ENCODE assay signal across 33 cellular contexts in genomic region chr14:22291406-22291805, GRCh38.
DNase-seq lines count a peak whose midpoint lies in the region; ATAC-seq and TF ChIP-seq lines count a peak whose summit lies in the region.
"Had no signal": no experiment of that assay in that cellular context is flagged by ENCODE, and none has a peak within 500 bp of the region (broad histone marks: within the 10 kb centered on the region; RNA-seq: fewer than 3 reads in every experiment).

No MANE protein-coding gene starts in this region.

- intact Hi-C loops in sigmoid colon (cut with DNase I): no loop called here
- intact Hi-C loops in activated CD8-positive, alpha-beta T cell treated with anti-CD3 and anti-CD28 coated beads for 36 hours (cut with micrococcal nuclease): no loop called here

- in situ Hi-C loops in ACHN (cut with HindIII; ENCODE audit: low pct_ligation_motif_present, low pct_unique_long_range_greater_than_20kb, low sequenced_read_pairs) (no loop called here), brain microvascular endothelial cell (cut with HindIII; ENCODE audit: low pct_ligation_motif_present, low sequenced_read_pairs) (no loop called here)

- no peaks in the 10 kb centered on the region for H3K9me3 ChIP-seq in sigmoid colon
- H3K9me3 ChIP-seq: A549, esophagus muscularis mucosa, gastrocnemius medialis, ovary, suprapubic skin, upper lobe of right lung had no signal

- H3K36me3 ChIP-seq in brain microvascular endothelial cell (replicated peaks): no peaks in the 10 kb centered on the region
- no peaks in the 10 kb centered on the region for H3K36me3 ChIP-seq in sigmoid colon
- H3K36me3 ChIP-seq: esophagus muscularis mucosa, gastrocnemius medialis, ovary, suprapubic skin, upper lobe of right lung had no signal

- H3K4me3 ChIP-seq in brain microvascular endothelial cell (ENCODE audit: low read depth, low read length) (no peak overlapping the region), sigmoid colon (no peak overlapping the region)
- H3K4me3 ChIP-seq: A549, esophagus muscularis mucosa, gastrocnemius medialis, hepatocyte, ovary, suprapubic skin, upper lobe of right lung had no signal

- TF ChIP-seq POLR2A in sigmoid colon (IDR thresholded peaks at IDR 0.05): no peak

- H3K36me3 Mint-ChIP-seq in activated CD8-positive, alpha-beta T cell treated with anti-CD3 and anti-CD28 coated beads for 36 hours (ENCODE audit: low read depth): no peaks in the 10 kb centered on the region
- H3K36me3 Mint-ChIP-seq: activated naive CD8-positive, alpha-beta T cell treated with anti-CD3 and anti-CD28 coated beads for 36 hours; memory B cell had no signal

- CTCF ChIA-PET in activated CD8-positive, alpha-beta T cell treated with anti-CD3 and anti-CD28 coated beads for 36 hours (lab: Charles Lee): no interaction called here

- no peaks in the 10 kb centered on the region for H3K9me3 Mint-ChIP-seq in activated CD8-positive, alpha-beta T cell treated with anti-CD3 and anti-CD28 coated beads for 36 hours
- H3K9me3 Mint-ChIP-seq: activated CD4-positive, alpha-beta memory T cell treated with anti-CD3 and anti-CD28 coated beads, Interleukin-2, amount 10 ng/mL, durations not matched to agents 7 days and 5 days; activated naive CD8-positive, alpha-beta T cell treated with anti-CD3 and anti-CD28 coated beads for 36 hours; CD4-positive, alpha-beta T cell; central memory CD8-positive, alpha-beta T cell; dendritic cell treated with granulocyte-macrophage colony-stimulating factor and Interleukin-4, amounts not matched to agents 40 ng/mL and 50 ng/mL, for 4 days; memory B cell had no signal

- H3K4me3 Mint-ChIP-seq in activated CD8-positive, alpha-beta T cell treated with anti-CD3 and anti-CD28 coated beads for 36 hours: no peak overlapping the region
- H3K4me3 Mint-ChIP-seq: activated CD4-positive, alpha-beta memory T cell treated with anti-CD3 and anti-CD28 coated beads, Interleukin-2, amount 10 ng/mL, durations not matched to agents 7 days and 5 days; activated naive CD8-positive, alpha-beta T cell treated with anti-CD3 and anti-CD28 coated beads for 36 hours; CD4-positive, alpha-beta T cell; central memory CD8-positive, alpha-beta T cell; dendritic cell treated with granulocyte-macrophage colony-stimulating factor and Interleukin-4, amounts not matched to agents 40 ng/mL and 50 ng/mL, for 4 days; endodermal cell; memory B cell; nephron progenitor cell had no signal

- no peaks in the 10 kb centered on the region for H3K27me3 ChIP-seq in brain microvascular endothelial cell (replicated peaks)
- no peaks in the 10 kb centered on the region for H3K27me3 ChIP-seq in sigmoid colon
- H3K27me3 ChIP-seq: esophagus muscularis mucosa, gastrocnemius medialis, hepatocyte, ovary, suprapubic skin, upper lobe of right lung had no signal

- H3K4me1 Mint-ChIP-seq in activated CD8-positive, alpha-beta T cell treated with anti-CD3 and anti-CD28 coated beads for 36 hours (ENCODE audit: low read depth): no peaks in the 10 kb centered on the region
- H3K4me1 Mint-ChIP-seq: activated CD4-positive, alpha-beta memory T cell treated with anti-CD3 and anti-CD28 coated beads, Interleukin-2, amount 10 ng/mL, durations not matched to agents 7 days and 5 days; activated naive CD8-positive, alpha-beta T cell treated with anti-CD3 and anti-CD28 coated beads for 36 hours; central memory CD8-positive, alpha-beta T cell; memory B cell had no signal

- H3K27ac ChIP-seq in brain microvascular endothelial cell (peak overlapping the region; percentile 57), sigmoid colon (no peak overlapping the region)
- H3K27ac ChIP-seq: A549, esophagus muscularis mucosa, gastrocnemius medialis, ovary, suprapubic skin, upper lobe of right lung had no signal

- POLR2A ChIA-PET in activated CD8-positive, alpha-beta T cell treated with anti-CD3 and anti-CD28 coated beads for 36 hours (lab: Charles Lee): no interaction called here

- H3K27ac Mint-ChIP-seq in activated CD8-positive, alpha-beta T cell treated with anti-CD3 and anti-CD28 coated beads for 36 hours: no peak overlapping the region
- H3K27ac Mint-ChIP-seq: activated CD4-positive, alpha-beta memory T cell treated with anti-CD3 and anti-CD28 coated beads, Interleukin-2, amount 10 ng/mL, durations not matched to agents 7 days and 5 days; activated naive CD8-positive, alpha-beta T cell treated with anti-CD3 and anti-CD28 coated beads for 36 hours; CD4-positive, alpha-beta T cell; dendritic cell treated with granulocyte-macrophage colony-stimulating factor and Interleukin-4, amounts not matched to agents 40 ng/mL and 50 ng/mL, for 4 days; endodermal cell; memory B cell; nephron progenitor cell had no signal

- no peak for ATAC-seq in activated CD8-positive, alpha-beta T cell treated with anti-CD3 and anti-CD28 coated beads for 36 hours
- ATAC-seq: A549, gastrocnemius medialis, HCT116, left lobe of liver, upper lobe of right lung had no signal

- peaks cover 0 to 12% (median 0%) of the 10 kb centered on the region in 4 donors for H3K4me1 ChIP-seq in sigmoid colon
- H3K4me1 ChIP-seq: esophagus muscularis mucosa, gastrocnemius medialis, suprapubic skin, upper lobe of right lung had no signal

- TF ChIP-seq EP300 in sigmoid colon (IDR thresholded peaks at IDR 0.05): no peak

- TF ChIP-seq CTCF in brain microvascular endothelial cell (IDR thresholded peaks at IDR 0.05; ENCODE audit: low read depth, low read length, missing control alignments) (no peak), sigmoid colon (IDR thresholded peaks at IDR 0.05) (no peak)
- TF ChIP-seq CTCF in activated CD8-positive, alpha-beta T cell treated with anti-CD3 and anti-CD28 coated beads for 36 hours (IDR thresholded peaks at IDR 0.05): no peak

- DNase-seq in ACHN (peak; percentile 19), HT1080 (ENCODE audit: low read depth) (peak; percentile 21), brain microvascular endothelial cell (no peak), kidney glomerular epithelial cell (lab: John Stamatoyannopoulos, UW) (peak; percentile 25), sigmoid colon (no peak), globus pallidus (ENCODE audit: low spot score) (no peak)
- no peak for DNase-seq in activated T-cell treated with anti-CD3 and anti-CD28 coated beads, Interleukin-2, amount 50 U/mL, for 1 hour
- no peak for DNase-seq in activated CD8-positive, alpha-beta T cell treated with anti-CD3 and anti-CD28 coated beads for 36 hours
- DNase-seq: activated CD4-positive, alpha-beta memory T cell treated with anti-CD3 and anti-CD28 coated beads, Interleukin-2, amount 10 ng/mL, durations not matched to agents 7 days and 5 days; activated CD4-positive, alpha-beta T cell treated with anti-CD3 and anti-CD28 coated beads for 1 hour; activated effector memory CD4-positive, alpha-beta T cell treated with anti-CD3 and anti-CD28 coated beads, Interleukin-2, amount 50 U/mL, for 16 hours; activated naive CD8-positive, alpha-beta T cell treated with anti-CD3 and anti-CD28 coated beads for 36 hours; aorta; CD4-positive, alpha-beta T cell; endodermal cell; gastrocnemius medialis; NCI-H1436 treated with DMSO at 0.1 percent for 48 hours; NCI-H345; nephron progenitor cell; ovary; retina; small intestine; stimulated activated naive CD4-positive, alpha-beta T cell treated with Interleukin-2 at 50 U/mL for 16 hours; upper lobe of right lung had no signal

- H3K27me3 Mint-ChIP-seq in activated CD8-positive, alpha-beta T cell treated with anti-CD3 and anti-CD28 coated beads for 36 hours: no peaks in the 10 kb centered on the region
- H3K27me3 Mint-ChIP-seq: activated CD4-positive, alpha-beta memory T cell treated with anti-CD3 and anti-CD28 coated beads, Interleukin-2, amount 10 ng/mL, durations not matched to agents 7 days and 5 days; activated naive CD8-positive, alpha-beta T cell treated with anti-CD3 and anti-CD28 coated beads for 36 hours; CD4-positive, alpha-beta T cell; central memory CD8-positive, alpha-beta T cell; dendritic cell treated with granulocyte-macrophage colony-stimulating factor and Interleukin-4, amounts not matched to agents 40 ng/mL and 50 ng/mL, for 4 days had no signal

Comparison
In these comparisons a context has a peak if more than half of its experiments do, and no peak if none do; other contexts are left out.
1. DNase-seq: peak in ACHN (single experiment), HT1080 (single experiment) and kidney glomerular epithelial cell (single experiment); none in brain microvascular endothelial cell (single experiment), sigmoid colon (single experiment), globus pallidus (single experiment), activated T-cell treated with anti-CD3 and anti-CD28 coated beads, Interleukin-2, amount 50 U/mL, for 1 hour (single experiment) and activated CD8-positive, alpha-beta T cell treated with anti-CD3 and anti-CD28 coated beads for 36 hours (single experiment).